ENCODE assay signal across 1 cellular context in genomic region chr5:131996210-131997025, GRCh38.
TF ChIP-seq lines count a peak whose summit lies in the region.

No MANE protein-coding gene starts in this region.

TF ChIP-seq in K562, 482 proteins besides CTCF, POLR2A, EP300 and RAD21 (continued from another document and continues in another):
- TF ChIP-seq TSHZ1 (CRISPR knock-in tag; IDR thresholded peaks at IDR 0.05) (no peak), ZNF277 (CRISPR knock-in tag; IDR thresholded peaks at IDR 0.05; ENCODE audit: borderline replicate concordance) (no peak), ZNF778 (CRISPR knock-in tag; IDR thresholded peaks at IDR 0.05) (no peak), ELK1 (CRISPR knock-in tag; IDR thresholded peaks at IDR 0.05) (no peak), MYBL2 (IDR thresholded peaks at IDR 0.05; ENCODE audit: low read depth) (no peak), MYBL2 (CRISPR knock-in tag; IDR thresholded peaks at IDR 0.05; ENCODE audit: borderline replicate concordance) (no peak), HDAC1 (IDR thresholded peaks at IDR 0.05) (peak in 1 of 2 experiments; percentile 96; a peak in 2 of 4 replicates), NRF1 (conservative IDR thresholded peaks at IDR 0.05 in 1 of 2, IDR thresholded peaks at IDR 0.05 in 1 of 2) (0 out of 4 replicates have a peak, but pooled peaks of 1 of the 2 experiments have one; percentile 16), YY1 (IDR thresholded peaks at IDR 0.05; ENCODE audit: borderline replicate concordance in 1 of 3, control insufficient read depth in 1 of 3, extremely low read depth in 1 of 3, insufficient read depth in 3 of 3, insufficient read length in 1 of 3, insufficient replicate concordance in 2 of 3, low read depth in 1 of 3, low read length in 2 of 3) (no peak), CEBPZ (IDR thresholded peaks at IDR 0.05; ENCODE audit: borderline replicate concordance, low read depth, low read length) (no peak), E2F1 (CRISPR knock-in tag; IDR thresholded peaks at IDR 0.05) (no peak), CHD7 (IDR thresholded peaks at IDR 0.05; ENCODE audit: low read depth, low read length) (no peak), ARID3A (IDR thresholded peaks at IDR 0.05; ENCODE audit: borderline replicate concordance, low read depth, low read length) (peak; percentile 47; the same call in 1 of the 2 replicates), FOXJ3 (CRISPR knock-in tag; IDR thresholded peaks at IDR 0.05) (no peak), NR0B1 (IDR thresholded peaks at IDR 0.05; ENCODE audit: partially characterized antibody) (no peak), TAF15 (IDR thresholded peaks at IDR 0.05; ENCODE audit: low read depth, low read length) (no peak), U2AF2 (optimal IDR thresholded peaks at IDR 0.05; ENCODE audit: low read depth, low read length) (no peak), ZC3H8 (IDR thresholded peaks at IDR 0.05) (no peak), ZNF124 (CRISPR knock-in tag; IDR thresholded peaks at IDR 0.05) (no peak), KAT8 (IDR thresholded peaks at IDR 0.05; ENCODE audit: low read depth) (no peak), NFXL1 (CRISPR knock-in tag; IDR thresholded peaks at IDR 0.05) (no peak), EWSR1 (IDR thresholded peaks at IDR 0.05; ENCODE audit: borderline replicate concordance, low read depth, partially characterized antibody) (no peak), ZNF316 (IDR thresholded peaks at IDR 0.05) (peak; percentile 11; the same call in 1 of the 2 replicates), HDAC3 (IDR thresholded peaks at IDR 0.05; ENCODE audit: borderline replicate concordance, partially characterized antibody) (peak; percentile 78), RBM17 (IDR thresholded peaks at IDR 0.05; ENCODE audit: borderline replicate concordance, low read depth, low read length) (no peak), PYGO2 (tag; IDR thresholded peaks at IDR 0.05) (no peak)
